ENCODE assay signal across 1 cellular context in genomic region chr6:34973547-34974248, GRCh38.
TF ChIP-seq lines count a peak whose summit lies in the region.

No MANE protein-coding gene starts in this region.

TF ChIP-seq in H1, 55 proteins besides CTCF, POLR2A, EP300 and RAD21:
- TF ChIP-seq POU5F1 (IDR thresholded peaks at IDR 0.05; ENCODE audit: low read depth, low read length) (no peak), BCL11A (IDR thresholded peaks at IDR 0.05; ENCODE audit: low read depth in 2 of 2, low read length in 2 of 2) (no peak), CREB1 (IDR thresholded peaks at IDR 0.05) (no peak), HDAC6 (IDR thresholded peaks at IDR 0.05; ENCODE audit: low read depth, low read length) (no peak), RNF2 (IDR thresholded peaks at IDR 0.05; ENCODE audit: borderline replicate concordance, low read depth, low read length, missing control alignments, poor library complexity, severe bottlenecking) (no peak), MAFK (IDR thresholded peaks at IDR 0.05; ENCODE audit: low read depth, low read length) (no peak), HDAC2 (IDR thresholded peaks at IDR 0.05; ENCODE audit: borderline replicate concordance in 1 of 2, low read depth in 2 of 2, low read length in 2 of 2) (no peak), TBP (IDR thresholded peaks at IDR 0.05; ENCODE audit: low read depth, low read length) (no peak), BRCA1 (IDR thresholded peaks at IDR 0.05; ENCODE audit: low read depth, low read length) (no peak), TEAD4 (IDR thresholded peaks at IDR 0.05; ENCODE audit: low read depth, low read length) (no peak), E2F6 (IDR thresholded peaks at IDR 0.05) (no peak), CBX8 (IDR thresholded peaks at IDR 0.05; ENCODE audit: borderline replicate concordance, low read depth, low read length) (no peak), GTF2F1 (IDR thresholded peaks at IDR 0.05; ENCODE audit: borderline replicate concordance, low read depth, low read length) (no peak), CHD7 (IDR thresholded peaks at IDR 0.05; ENCODE audit: insufficient replicate concordance, low read length) (no peak), YY1 (IDR thresholded peaks at IDR 0.05; ENCODE audit: low read depth, low read length) (no peak), POLR2AphosphoS5 (IDR thresholded peaks at IDR 0.05; ENCODE audit: low read depth, low read length) (no peak), PHF8 (conservative IDR thresholded peaks at IDR 0.05; ENCODE audit: low read depth, low read length) (no peak), SP4 (IDR thresholded peaks at IDR 0.05; ENCODE audit: low read length) (no peak)
TF ChIP-seq in H1: peak in this region for 0.
